In the genomic region with DNA sequence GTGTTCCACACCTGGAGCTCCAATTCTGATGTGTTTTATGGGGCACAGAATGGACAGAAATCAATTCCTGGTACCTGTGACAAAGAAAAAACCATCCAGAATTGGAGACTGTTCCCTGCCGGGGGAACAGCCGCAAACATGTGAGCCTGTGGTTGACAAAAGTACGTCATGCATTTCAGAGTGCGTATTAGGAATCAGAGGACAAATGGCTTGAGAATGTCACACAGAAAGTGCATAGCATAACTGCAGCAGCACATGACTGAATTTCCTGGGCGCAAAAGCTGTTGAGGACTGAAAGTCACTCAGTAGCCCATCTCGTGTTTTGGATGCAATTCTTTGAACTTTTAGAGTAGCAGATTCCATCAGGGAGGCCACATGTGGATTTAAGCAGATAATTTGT, we compare ENCODE assay signal across 32 cellular contexts.
DNase-seq lines count a peak whose midpoint lies in the region; TF ChIP-seq lines count a peak whose summit lies in the region.
"Had no signal": no experiment of that assay in that cellular context is flagged by ENCODE, and none has a peak within 500 bp of the region (broad histone marks: within the 10 kb centered on the region; RNA-seq: fewer than 3 reads in every experiment).

No MANE protein-coding gene starts in this region.

- no peak overlapping the region for H3K4me3 ChIP-seq in retinal pigment epithelial cell (ENCODE audit: low read length)
- no peak overlapping the region for H3K4me3 ChIP-seq in hepatocyte
- H3K4me3 ChIP-seq: breast epithelium, GM23248, left lung, PC-9, skin epidermis, upper lobe of right lung had no signal

- no peaks in the 10 kb centered on the region for H3K36me3 ChIP-seq in hepatocyte (replicated peaks; ENCODE audit: insufficient read depth, low read depth)
- H3K36me3 ChIP-seq: breast epithelium, left lung, neutrophil, upper lobe of right lung had no signal

- peaks cover 99% of the 10 kb centered on the region for H3K79me2 ChIP-seq in hepatocyte

- TF ChIP-seq CTCF in retinal pigment epithelial cell (conservative IDR thresholded peaks at IDR 0.05; ENCODE audit: low read depth, low read length) (no peak), hepatocyte (IDR thresholded peaks at IDR 0.05; ENCODE audit: poor library complexity) (no peak)

- 92% methylated on average over 6 of the region's 6 CpGs for whole genome bisulfite sequencing in hepatocyte (ENCODE audit: low lambda C conversion rate, missing lambda C conversion rate)

- no peak overlapping the region for H3K4me2 ChIP-seq in hepatocyte
- H3K4me2 ChIP-seq: PC-9 had no signal

- H3K9me3 ChIP-seq in hepatocyte (ENCODE audit: low read depth): no peaks in the 10 kb centered on the region
- H3K9me3 ChIP-seq: breast epithelium, left lung, neutrophil, upper lobe of right lung had no signal

- H4K20me1 ChIP-seq in hepatocyte (ENCODE audit: insufficient read depth, poor library complexity, severe bottlenecking): peaks cover 35% of the 10 kb centered on the region

- H3K9me2 ChIP-seq in hepatocyte (replicated peaks; ENCODE audit: insufficient read depth): no peaks in the 10 kb centered on the region

- peak; percentile 12 for DNase-seq in DMS79 treated with DMSO at 0.1 percent for 48 hours (lab: John Stamatoyannopoulos, UW)
- no peak for DNase-seq in DMS79 (lab: John Stamatoyannopoulos, UW)
- DNase-seq in RPMI7951 (ENCODE audit: low read depth): peak; percentile 46
- DNase-seq in foreskin melanocyte: peak; percentile 79
- peak; percentile 41 for DNase-seq in retinal pigment epithelial cell (ENCODE audit: low read depth)
- DNase-seq in GM03348 (ENCODE audit: low spot score): no peak
- no peak for DNase-seq in hepatocyte (ENCODE audit: low spot score)
- no peak for DNase-seq in KG1 (lab: John Stamatoyannopoulos, UW)
- DNase-seq: activated CD4-positive, alpha-beta T cell treated with anti-CD3 and anti-CD28 coated beads, Interleukin-2, amount 10 ng/mL, durations not matched to agents 24 days and 14 days; activated CD8-positive, alpha-beta memory T cell treated with anti-CD3 and anti-CD28 coated beads for 24 hours; amniotic stem cell; COR-L47; effector CD8-positive, alpha-beta T cell; glutamatergic neuron; GM23248; Kasumi-1; left lung; naive B cell; NCI-H1694; NCI-H2171; NCI-H510A treated with DMSO at 0.1 percent for 48 hours; NK-92 treated with Interleukin-12 subunit alpha and Interleukin-12 subunit beta, amount 100 ng/mL, for 24 hours; PC-9; stimulated activated naive CD4-positive, alpha-beta T cell; SW 1271; T1000; upper lobe of right lung had no signal

- H3K4me1 ChIP-seq in hepatocyte (ENCODE audit: insufficient read depth): peaks cover 5% of the 10 kb centered on the region
- H3K4me1 ChIP-seq: breast epithelium had no signal

- no peak overlapping the region for H3K27ac ChIP-seq in hepatocyte
- H3K27ac ChIP-seq: 22Rv1, breast epithelium, epithelial cell of prostate, GM23248, neutrophil, skin epidermis had no signal

- H2AFZ ChIP-seq in hepatocyte: no peak overlapping the region
- H2AFZ ChIP-seq: GM23248, PC-9 had no signal

- H3K27me3 ChIP-seq in hepatocyte: no peaks in the 10 kb centered on the region
- H3K27me3 ChIP-seq: breast epithelium, left lung, neutrophil, upper lobe of right lung had no signal

Comparison
In these comparisons a context has a peak if more than half of its experiments do, and no peak if none do; other contexts are left out.
1. DNase-seq: peak in DMS79 treated with DMSO at 0.1 percent for 48 hours (single experiment), RPMI7951 (single experiment), foreskin melanocyte (single experiment) and retinal pigment epithelial cell (single experiment); none in DMS79 (single experiment), GM03348 (single experiment), hepatocyte (single experiment) and KG1 (single experiment).